In the genomic region with DNA sequence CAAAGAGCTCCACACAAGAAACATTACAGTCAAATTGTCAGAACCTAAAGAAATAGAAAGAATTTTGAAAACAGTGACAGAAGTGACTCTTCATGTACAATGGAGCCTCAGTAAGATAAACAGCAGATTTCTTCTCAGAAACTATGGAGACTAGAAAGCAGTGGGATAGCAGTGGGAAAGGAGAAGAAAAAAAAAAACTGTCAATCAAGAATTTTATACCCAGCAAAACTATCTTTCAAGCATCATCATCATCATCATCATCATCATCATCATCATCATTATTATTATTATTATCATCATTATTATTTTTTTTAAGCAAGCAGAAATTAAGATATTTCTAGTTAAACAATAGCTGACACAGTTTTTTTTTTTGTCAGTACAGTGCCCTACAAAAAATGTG, we compare ENCODE assay signal across 12 cellular contexts. TPM values are rescaled to one million over a fixed set of nuclear protein-coding genes. Genes with fewer than 3 reads are reported as not detected.
A peak's percentile ranks its signal among the peaks of the same experiment; 100 is the strongest.
DNase-seq lines count a peak whose midpoint lies in the region; ATAC-seq and TF ChIP-seq lines count a peak whose summit lies in the region.
"Had no signal": no experiment of that assay in that cellular context is flagged by ENCODE, and none has a peak within 500 bp of the region (broad histone marks: within the 10 kb centered on the region; RNA-seq: fewer than 3 reads in every experiment).

No MANE protein-coding gene starts in this region.

- TF ChIP-seq POLR2A in uterus (IDR thresholded peaks at IDR 0.05) = no peak

- H3K27me3 ChIP-seq in uterus = no peaks in the 10 kb centered on the region

- H3K27ac ChIP-seq in uterus = no peak overlapping the region

- intact Hi-C loops in left colon (cut with DNase I, micrococcal nuclease) (no loop called here), uterus (cut with DNase I; ENCODE audit: low total_unique reads) (no loop called here)

- H3K9me3 ChIP-seq in uterus = peaks cover 0 to 20% of the 10 kb centered on the region in 2 donors

- TF ChIP-seq CTCF in fibroblast of mammary gland (conservative IDR thresholded peaks at IDR 0.05; ENCODE audit: control insufficient read depth, insufficient read depth, low read depth, low read length) (no peak), uterus (IDR thresholded peaks at IDR 0.05) (no peak)

- H3K36me3 ChIP-seq in uterus = no peaks in the 10 kb centered on the region

- ATAC-seq in left colon = no peak
- no peak for ATAC-seq in left lobe of liver
- no peak for ATAC-seq in GM18520 (IDR thresholded peaks at IDR 0.05; ENCODE audit: unreplicated experiment)
- ATAC-seq: activated T-helper 17 cell treated with anti-CD3 and anti-CD28 coated beads, Interleukin-2, amount 50 U/mL, for 72 hours; T-helper 17 cell had no signal

- no peaks in the 10 kb centered on the region for H3K4me1 ChIP-seq in uterus

- DNase-seq in CMK (ENCODE audit: low read depth) (peak; percentile 18), HT1080 (ENCODE audit: low read depth) (peak; percentile 30), OCI-M1 (lab: John Stamatoyannopoulos, UW) (peak; percentile 76), fibroblast of mammary gland (ENCODE audit: low read depth) (peak; percentile 42), left colon (no peak), left lobe of liver (ENCODE audit: low spot score) (no peak), uterus (no peak)
- DNase-seq: GF-D8, islet precursor cell, T-helper 17 cell had no signal

- H3K4me3 ChIP-seq in fibroblast of mammary gland (ENCODE audit: control insufficient read depth, low read depth, low read length) (no peak overlapping the region), uterus (no peak overlapping the region)

RNA-seq across cellular contexts. Expression of gene CEP170, which starts 24.2 kb away (rescaled TPM):
- 119 and 125 TPM in 2 replicates for total RNA-seq in HT1080 (2014; rRNA removed; shearing (Covaris generic))
- polyA plus RNA-seq in HT1080 (2015; cell fraction: cytosol; rRNA removed) = 91.6 and 121 TPM in 2 replicates
- polyA plus RNA-seq in HT1080 (2015; cell fraction: nucleus; rRNA removed) = 270 and 289 TPM in 2 replicates
- total RNA-seq in left colon (10 to 100 TPM in 1 of 2 donors, 1 to 10 TPM in 1; 9.2 to 19.9 TPM), left lobe of liver (11.3 TPM), uterus (100 to 1,000 TPM in 1 of 4 donors, 10 to 100 TPM in 3; 40.3 to 114 (median 55.6) TPM)

RNA-seq across cellular contexts. Expression of gene SDCCAG8, which starts 24.9 kb away (rescaled TPM):
- total RNA-seq in HT1080 (2014; rRNA removed; shearing (Covaris generic)) = 31.6 and 39.9 TPM in 2 replicates
- 49.2 and 73.1 TPM in 2 replicates for polyA plus RNA-seq in HT1080 (2015; cell fraction: cytosol; rRNA removed)
- 49.7 and 61.3 TPM in 2 replicates for polyA plus RNA-seq in HT1080 (2015; cell fraction: nucleus; rRNA removed)
- total RNA-seq in left colon (10 to 100 TPM; 21.9 to 28.7 TPM), left lobe of liver (15.2 TPM), uterus (10 to 100 TPM; 19.2 to 54.8 (median 49.7) TPM)

Comparison
In these comparisons a context has a peak if more than half of its experiments do, and no peak if none do; other contexts are left out.
1. DNase-seq: peak in CMK (single experiment), HT1080 (single experiment), OCI-M1 (single experiment) and fibroblast of mammary gland (single experiment); none in left colon (0 of 2), left lobe of liver (single experiment) and uterus (0 of 2).